Comparison of ENCODE assay signal across 1 cellular context in genomic region chr11:62599909-62600308, GRCh38.
TF ChIP-seq lines count a peak whose summit lies in the region.

No MANE protein-coding gene starts in this region.

TF ChIP-seq in HepG2, 621 proteins besides CTCF, POLR2A, EP300 and RAD21:
- TF ChIP-seq TBX2 (CRISPR knock-in tag; IDR thresholded peaks at IDR 0.05; ENCODE audit: borderline replicate concordance): no peak
- TF ChIP-seq KLF16 (CRISPR knock-in tag; IDR thresholded peaks at IDR 0.05): no peak
- no peak for TF ChIP-seq SCMH1 (CRISPR knock-in tag; IDR thresholded peaks at IDR 0.05; ENCODE audit: borderline replicate concordance)
